ENCODE assay signal across 18 cellular contexts in the genomic region with DNA sequence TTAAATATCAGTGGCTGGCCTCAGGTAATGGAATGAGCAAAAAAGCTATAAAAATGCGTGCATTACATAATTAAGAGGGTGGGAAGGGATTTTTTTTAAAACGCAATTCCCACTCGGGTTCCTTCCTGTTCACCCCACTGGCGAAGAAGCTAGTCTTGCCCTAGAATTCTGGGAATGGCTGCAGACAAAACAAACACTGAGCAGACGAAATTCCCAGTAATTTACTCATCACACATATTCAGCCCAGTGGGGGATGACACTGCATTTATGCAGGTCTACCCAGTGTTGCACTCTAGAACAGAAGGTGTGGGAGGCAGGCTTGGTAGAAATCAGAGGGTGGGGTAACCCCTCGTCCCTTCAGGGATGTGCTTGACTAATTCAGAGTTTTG.
DNase-seq lines count a peak whose midpoint lies in the region; ATAC-seq, FAIRE-seq and TF ChIP-seq lines count a peak whose summit lies in the region.
"Had no signal": no experiment of that assay in that cellular context is flagged by ENCODE, and none has a peak within 500 bp of the region (broad histone marks: within the 10 kb centered on the region; RNA-seq: fewer than 3 reads in every experiment).

No MANE protein-coding gene starts in this region.

- no peak overlapping the region for H3K9ac ChIP-seq in HepG2 (ENCODE audit: insufficient read depth, low read depth, low read length)

- ATAC-seq in HepG2: no peak
- no peak for ATAC-seq in right lobe of liver
- peak; percentile 28; the same call in 1 of the 3 replicates for ATAC-seq in SK-N-SH treated with all-trans-retinoic acid at 6 μM for 48 hours
- no peak for ATAC-seq in GM21526 (IDR thresholded peaks at IDR 0.05; ENCODE audit: low FRiP score, unreplicated experiment)
- ATAC-seq: activated CD4-positive, CD25-positive, alpha-beta regulatory T cell treated with anti-CD3 and anti-CD28 coated beads, Interleukin-2, amount 50 U/mL, for 24 hours; naive thymus-derived CD8-positive, alpha-beta T cell; stimulated activated memory B cell treated with anti-CD40 and anti-IgM and Interleukin-4, amounts not matched to agents 10 μg/mL and 1 μg/mL and 100 μg/mL, for 72 hours had no signal

- H3K27ac ChIP-seq in HepG2 (ENCODE audit: extremely low read length, insufficient read depth, low read length): no peak overlapping the region
- H3K27ac ChIP-seq in right lobe of liver: no peak overlapping the region
- no peak overlapping the region for H3K27ac ChIP-seq in hepatocyte
- H3K27ac ChIP-seq in small intestine (ENCODE audit: low read depth in 1 of 2, low read length in 1 of 2): no peak overlapping the region
- H3K27ac ChIP-seq: left ventricle myocardium inferior had no signal

- H3K4me3 ChIP-seq in HepG2 (replicated peaks in 1 of 3; ENCODE audit: insufficient read depth in 1 of 3, low read depth in 2 of 3, low read length in 3 of 3) (no peak overlapping the region), right lobe of liver (no peak overlapping the region), hepatocyte (no peak overlapping the region), small intestine (ENCODE audit: low read depth in 1 of 2, low read length in 2 of 2) (no peak overlapping the region)
- H3K4me3 ChIP-seq: left ventricle myocardium inferior had no signal

- H3K4me1 ChIP-seq in HepG2 (ENCODE audit: insufficient read depth, low read length): no peaks in the 10 kb centered on the region
- no peaks in the 10 kb centered on the region for H3K4me1 ChIP-seq in right lobe of liver
- no peaks in the 10 kb centered on the region for H3K4me1 ChIP-seq in hepatocyte (ENCODE audit: insufficient read depth)
- H3K4me1 ChIP-seq in small intestine (ENCODE audit: control insufficient read depth in 2 of 2, insufficient read depth in 1 of 2, low read depth in 1 of 2, low read length in 1 of 2): no peaks in the 10 kb centered on the region
- H3K4me1 ChIP-seq: left ventricle myocardium inferior had no signal

- H3K9me2 ChIP-seq in hepatocyte (replicated peaks; ENCODE audit: insufficient read depth): no peaks in the 10 kb centered on the region

- BruUV-seq in HepG2 (replicated peaks; lab: Mats Ljungman, UMichigan): no TSS peak

- FAIRE-seq in HepG2 (lab: Jason Lieb, UNC) (no peak), small intestine (lab: Jason Lieb, UNC) (no peak)

- DNase-seq in HepG2 (ENCODE audit: low spot score) (no peak), right lobe of liver (no peak), hepatocyte (ENCODE audit: low spot score) (peak; percentile 5), small intestine (no peak), MV-4-11 (lab: John Stamatoyannopoulos, UW) (no peak), DMS153 treated with DMSO at 0.1 percent for 48 hours (lab: John Stamatoyannopoulos, UW; ENCODE audit: unreplicated experiment) (no peak)
- DNase-seq: 8988T; activated CD8-positive, alpha-beta memory T cell treated with anti-CD3 and anti-CD28 coated beads, Interleukin-2, amount 50 U/mL, for 4 hours; activated naive CD4-positive, alpha-beta T cell treated with anti-CD3 and anti-CD28 coated beads, Interleukin-2, amount 50 U/mL, for 16 hours; hippocampal formation; left ventricle myocardium inferior; naive thymus-derived CD8-positive, alpha-beta T cell; NCI-H1105; T-helper 1 cell had no signal

- no peak for TF ChIP-seq RAD21 in HepG2 (CRISPR knock-in tag; IDR thresholded peaks at IDR 0.05)

- H3K9me3 ChIP-seq in HepG2 (ENCODE audit: low read length) (peaks cover 48% of the 10 kb centered on the region), right lobe of liver (no peaks in the 10 kb centered on the region), hepatocyte (ENCODE audit: low read depth) (no peaks in the 10 kb centered on the region), small intestine (ENCODE audit: control insufficient read depth, low read depth) (no peaks in the 10 kb centered on the region)
- H3K9me3 ChIP-seq: left ventricle myocardium inferior had no signal

- CTCF ChIA-PET in HepG2 (lab: Yijun Ruan, JAX; ENCODE audit: low intra/inter-chr PET ratio, low total read pairs): no interaction called here

- no peak for TF ChIP-seq POLR2A in HepG2 (IDR thresholded peaks at IDR 0.05; ENCODE audit: insufficient read depth in 1 of 2, low read depth in 2 of 2, low read length in 2 of 2)
- TF ChIP-seq POLR2A in right lobe of liver (IDR thresholded peaks at IDR 0.05): no peak

- POLR2A ChIA-PET in HepG2 (lab: Yijun Ruan, JAX): interaction anchor here (1.0 kb wide), 1 partner anchor 40 kb away, joined by 5 read pairs; no protein-coding TSS in a partner anchor

- intact Hi-C loops in HepG2 (cut with micrococcal nuclease; ENCODE audit: unreplicated experiment) (no loop called here), right lobe of liver (cut with DNase I) (no loop called here)

- no peak overlapping the region for H3K4me2 ChIP-seq in HepG2 (ENCODE audit: low read depth, low read length)
- H3K4me2 ChIP-seq in hepatocyte: no peak overlapping the region

- no peaks in the 10 kb centered on the region for H3K27me3 ChIP-seq in HepG2 (ENCODE audit: control insufficient read depth in 1 of 2, insufficient read depth in 2 of 2, low read length in 2 of 2)
- H3K27me3 ChIP-seq in right lobe of liver: no peaks in the 10 kb centered on the region
- H3K27me3 ChIP-seq in hepatocyte: no peaks in the 10 kb centered on the region
- no peaks in the 10 kb centered on the region for H3K27me3 ChIP-seq in small intestine (ENCODE audit: control insufficient read depth in 2 of 2, insufficient read depth in 2 of 2, low read length in 2 of 2)

- H4K20me1 ChIP-seq in HepG2 (ENCODE audit: insufficient read depth, low read length): no peaks in the 10 kb centered on the region
- no peaks in the 10 kb centered on the region for H4K20me1 ChIP-seq in hepatocyte (ENCODE audit: insufficient read depth, poor library complexity, severe bottlenecking)

- 63% methylated on average over 6 of the region's 6 CpGs for WGBS in HepG2 (ENCODE audit: low lambda C conversion rate)
- WGBS in right lobe of liver (ENCODE audit: insufficient coverage, low coverage, low lambda C conversion rate, missing lambda C conversion rate): 44% methylated on average over 6 of the region's 6 CpGs
- 47% methylated on average over 6 of the region's 6 CpGs for whole genome bisulfite sequencing in hepatocyte (ENCODE audit: low lambda C conversion rate, missing lambda C conversion rate)
- 62 to 64% (median 63%) methylated on average over 6 of the region's 6 CpGs for WGBS in small intestine, 3 donors

- in situ Hi-C loops in HepG2 (cut with HindIII; ENCODE audit: extremely low pct_ligation_motif_present, low pct_unique_long_range_greater_than_20kb): no loop called here

- H3K36me3 ChIP-seq in HepG2 (replicated peaks in 1 of 2; ENCODE audit: control insufficient read depth in 1 of 2, insufficient read depth in 2 of 2, low read length in 2 of 2) (no peaks in the 10 kb centered on the region), right lobe of liver (no peaks in the 10 kb centered on the region), hepatocyte (replicated peaks; ENCODE audit: insufficient read depth, low read depth) (no peaks in the 10 kb centered on the region), small intestine (ENCODE audit: control insufficient read depth in 2 of 2, insufficient read depth in 2 of 2, low read length in 2 of 2) (no peaks in the 10 kb centered on the region)

- H3K79me2 ChIP-seq in HepG2 (ENCODE audit: insufficient read depth, low read length) (no peaks in the 10 kb centered on the region), hepatocyte (no peaks in the 10 kb centered on the region)

- no peak overlapping the region for H2AFZ ChIP-seq in HepG2 (ENCODE audit: low read length)
- H2AFZ ChIP-seq in hepatocyte: no peak overlapping the region

- TF ChIP-seq EP300 in HepG2 (IDR thresholded peaks at IDR 0.05; ENCODE audit: low read depth in 2 of 2, low read length in 2 of 2): no peak
- no peak for TF ChIP-seq EP300 in HepG2 (CRISPR knock-in tag; IDR thresholded peaks at IDR 0.05; ENCODE audit: borderline replicate concordance)

- TF ChIP-seq CTCF in HepG2 (CRISPR knock-in tag; IDR thresholded peaks at IDR 0.05): no peak
- TF ChIP-seq CTCF in right lobe of liver (IDR thresholded peaks at IDR 0.05): no peak
- no peak for TF ChIP-seq CTCF in hepatocyte (IDR thresholded peaks at IDR 0.05; ENCODE audit: poor library complexity)

TF ChIP-seq in HepG2, 621 proteins besides CTCF, POLR2A, EP300 and RAD21:
- TF ChIP-seq NFE2L2 (IDR thresholded peaks at IDR 0.05; ENCODE audit: low read length) (0 out of 2 replicates have a peak, but pooled peaks have one; percentile 7), NR1H2 (CRISPR knock-in tag; IDR thresholded peaks at IDR 0.05; ENCODE audit: borderline replicate concordance, low read depth) (no peak)

TF ChIP-seq in SK-N-SH treated with all-trans-retinoic acid at 6 μM for 48 hours, 23 proteins besides CTCF, POLR2A, EP300 and RAD21 (continues in another document):
- TF ChIP-seq ZNF70 (CRISPR knock-in tag; IDR thresholded peaks at IDR 0.05): no peak
- TF ChIP-seq OSR1 (CRISPR knock-in tag; IDR thresholded peaks at IDR 0.05): no peak
- no peak for TF ChIP-seq ZNF565 (CRISPR knock-in tag; conservative IDR thresholded peaks at IDR 0.05; ENCODE audit: low read depth)
- TF ChIP-seq ESRRG (CRISPR knock-in tag; IDR thresholded peaks at IDR 0.05): no peak
- TF ChIP-seq, protein P1, sequence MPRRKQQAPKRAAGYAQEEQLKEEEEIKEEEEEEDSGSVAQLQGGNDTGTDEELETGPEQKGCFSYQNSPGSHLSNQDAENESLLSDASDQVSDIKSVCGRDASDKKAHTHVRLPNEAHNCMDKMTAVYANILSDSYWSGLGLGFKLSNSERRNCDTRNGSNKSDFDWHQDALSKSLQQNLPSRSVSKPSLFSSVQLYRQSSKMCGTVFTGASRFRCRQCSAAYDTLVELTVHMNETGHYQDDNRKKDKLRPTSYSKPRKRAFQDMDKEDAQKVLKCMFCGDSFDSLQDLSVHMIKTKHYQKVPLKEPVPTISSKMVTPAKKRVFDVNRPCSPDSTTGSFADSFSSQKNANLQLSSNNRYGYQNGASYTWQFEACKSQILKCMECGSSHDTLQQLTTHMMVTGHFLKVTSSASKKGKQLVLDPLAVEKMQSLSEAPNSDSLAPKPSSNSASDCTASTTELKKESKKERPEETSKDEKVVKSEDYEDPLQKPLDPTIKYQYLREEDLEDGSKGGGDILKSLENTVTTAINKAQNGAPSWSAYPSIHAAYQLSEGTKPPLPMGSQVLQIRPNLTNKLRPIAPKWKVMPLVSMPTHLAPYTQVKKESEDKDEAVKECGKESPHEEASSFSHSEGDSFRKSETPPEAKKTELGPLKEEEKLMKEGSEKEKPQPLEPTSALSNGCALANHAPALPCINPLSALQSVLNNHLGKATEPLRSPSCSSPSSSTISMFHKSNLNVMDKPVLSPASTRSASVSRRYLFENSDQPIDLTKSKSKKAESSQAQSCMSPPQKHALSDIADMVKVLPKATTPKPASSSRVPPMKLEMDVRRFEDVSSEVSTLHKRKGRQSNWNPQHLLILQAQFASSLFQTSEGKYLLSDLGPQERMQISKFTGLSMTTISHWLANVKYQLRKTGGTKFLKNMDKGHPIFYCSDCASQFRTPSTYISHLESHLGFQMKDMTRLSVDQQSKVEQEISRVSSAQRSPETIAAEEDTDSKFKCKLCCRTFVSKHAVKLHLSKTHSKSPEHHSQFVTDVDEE (CRISPR knock-in tag; IDR thresholded peaks at IDR 0.05): no peak
